ENCODE assay signal across 8 cellular contexts in genomic region chr14:52325126-52325525, GRCh38. TPM values are rescaled to one million over a fixed set of nuclear protein-coding genes. Genes with fewer than 3 reads are reported as not detected.
DNase-seq lines count a peak whose midpoint lies in the region; ATAC-seq lines count a peak whose summit lies in the region.

No MANE protein-coding gene starts in this region.

- no peak overlapping the region for H2BK120ac ChIP-seq in neuronal stem cell (ENCODE audit: low read depth, low read length)

- no peak overlapping the region for H2AFZ ChIP-seq in neuronal stem cell (ENCODE audit: low read length)

- H3K4ac ChIP-seq in neuronal stem cell (ENCODE audit: low read length) = no peak overlapping the region

- intact Hi-C loops in left cardiac atrium (cut with DNase I) = no loop called here

- H3K4me3 ChIP-seq in neuronal stem cell (ENCODE audit: low read length in 2 of 2) = no peak overlapping the region

- H3K9ac ChIP-seq in neuronal stem cell (ENCODE audit: low read depth, low read length, poor library complexity) = no peak overlapping the region

- H2BK15ac ChIP-seq in neuronal stem cell (ENCODE audit: low read length) = no peak overlapping the region

- H2AK5ac ChIP-seq in neuronal stem cell (ENCODE audit: low read depth, low read length) = no peak overlapping the region

- H3K27me3 ChIP-seq in neuronal stem cell (ENCODE audit: control insufficient read depth in 3 of 3, insufficient read depth in 3 of 3, low read depth in 1 of 3, low read length in 3 of 3) = peaks cover 0 to 4% (median 0%) of the 10 kb centered on the region in 3 experiments

- no peaks in the 10 kb centered on the region for H3K79me1 ChIP-seq in neuronal stem cell (ENCODE audit: low read depth, low read length)

- no peaks in the 10 kb centered on the region for H3K4me1 ChIP-seq in neuronal stem cell (ENCODE audit: control insufficient read depth in 2 of 2, insufficient read depth in 1 of 2, low read depth in 1 of 2, low read length in 2 of 2)

- H2BK5ac ChIP-seq in neuronal stem cell (ENCODE audit: low read length) = no peak overlapping the region

- no peak overlapping the region for H2BK12ac ChIP-seq in neuronal stem cell (ENCODE audit: low read length)

- no peak overlapping the region for H3K14ac ChIP-seq in neuronal stem cell (ENCODE audit: low read length)

- H3K9me3 ChIP-seq in neuronal stem cell (replicated peaks in 1 of 2; ENCODE audit: control insufficient read depth in 2 of 2, insufficient read depth in 1 of 2, low read depth in 1 of 2, low read length in 2 of 2) = peaks cover 0 to 2% of the 10 kb centered on the region in 2 donors

- H3K23ac ChIP-seq in neuronal stem cell (ENCODE audit: low read depth, low read length, poor library complexity) = no peak overlapping the region

- H4K91ac ChIP-seq in neuronal stem cell (ENCODE audit: low read depth, low read length, poor library complexity) = no peak overlapping the region

- H4K8ac ChIP-seq in neuronal stem cell (ENCODE audit: low read depth, low read length) = no peak overlapping the region

- no peak overlapping the region for H3K18ac ChIP-seq in neuronal stem cell (ENCODE audit: low read length)

- no peaks in the 10 kb centered on the region for H3K36me3 ChIP-seq in neuronal stem cell (replicated peaks in 1 of 2; ENCODE audit: control insufficient read depth in 2 of 2, insufficient read depth in 2 of 2, low read length in 2 of 2)

- no peak overlapping the region for H3K4me2 ChIP-seq in neuronal stem cell (ENCODE audit: insufficient read depth, low read length, poor library complexity, severe bottlenecking)

- DNase-seq in activated naive CD4-positive, alpha-beta T cell treated with Interleukin-2 at 50 U/mL for 16 hours = peak; percentile 43
- no peak for DNase-seq in activated naive CD4-positive, alpha-beta T cell (lab: John Stamatoyannopoulos, UW)
- peak; percentile 98 for DNase-seq in NOMO-1 treated with DMSO at 0.1 percent for 48 hours (lab: John Stamatoyannopoulos, UW; ENCODE audit: unreplicated experiment)
- DNase-seq in left cardiac atrium = no peak
- DNase-seq in neuronal stem cell (ENCODE audit: low spot score) = no peak
- DNase-seq in T-helper 9 cell = no peak
- DNase-seq in globus pallidus (ENCODE audit: low spot score) = no peak

- no CpG with 5 or more reads among the region's 3 CpGs for WGBS in neuronal stem cell (ENCODE audit: extremely low coverage in 2 of 2, insufficient read length in 2 of 2, insufficient replicate concordance in 1 of 2), 2 donors

- H3K27ac ChIP-seq in neuronal stem cell (replicated peaks; ENCODE audit: low read length) = no peak overlapping the region

- ATAC-seq in HG02763 (IDR thresholded peaks at IDR 0.05; ENCODE audit: unreplicated experiment) (peak; percentile 95), left cardiac atrium (peak; percentile 34 to 74)

RNA-seq across cellular contexts. Expression of gene PTGER2, which starts 11.0 kb away (rescaled TPM):
- 1 to 10 TPM; 2.3 to 2.4 TPM for total RNA-seq in left cardiac atrium
- not detected for polyA plus RNA-seq in neuronal stem cell (2013, experiment 1 of 2)
- not detected for polyA plus RNA-seq in neuronal stem cell (2013, experiment 2 of 2)

RNA-seq across cellular contexts. Expression of gene PTGDR, which starts 57.6 kb away (rescaled TPM):
- under 1 TPM; 0.52 to 0.85 TPM for total RNA-seq in left cardiac atrium
- 0.13 TPM for polyA plus RNA-seq in neuronal stem cell (2013, experiment 1 of 2)
- polyA plus RNA-seq in neuronal stem cell (2013, experiment 2 of 2) = 0.19 TPM

Comparison
In these comparisons a context has a peak if more than half of its experiments do, and no peak if none do; other contexts are left out.
1. DNase-seq: peak in activated naive CD4-positive, alpha-beta T cell treated with Interleukin-2 at 50 U/mL for 16 hours (single experiment) and NOMO-1 treated with DMSO at 0.1 percent for 48 hours (single experiment); none in activated naive CD4-positive, alpha-beta T cell (0 of 4), left cardiac atrium (single experiment), neuronal stem cell (single experiment), T-helper 9 cell (single experiment) and globus pallidus (single experiment).